Comparison of ENCODE assay signal across 16 cellular contexts in the genomic region with DNA sequence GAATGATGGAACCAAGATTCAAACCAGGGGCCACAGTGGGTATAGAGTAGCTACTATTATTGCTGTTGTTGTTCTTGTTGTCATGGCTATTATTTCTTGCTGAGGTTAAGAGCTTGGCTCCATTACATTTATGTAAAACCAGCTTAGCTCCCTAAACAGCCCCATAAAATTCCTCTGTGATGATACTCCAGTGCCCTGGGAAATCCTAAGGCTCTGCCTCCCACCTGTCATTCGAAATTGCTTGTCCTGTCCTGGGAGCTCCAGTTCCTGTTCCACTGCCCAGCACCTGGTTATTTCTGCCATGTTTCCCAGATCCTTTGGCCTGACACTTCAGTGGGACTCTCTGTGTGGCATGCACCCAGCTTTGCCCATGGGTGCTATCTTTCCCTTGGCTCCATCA. TPM values are rescaled to one million over a fixed set of nuclear protein-coding genes. Genes with fewer than 3 reads are reported as not detected.
DNase-seq lines count a peak whose midpoint lies in the region; ATAC-seq and TF ChIP-seq lines count a peak whose summit lies in the region.
"Had no signal": no experiment of that assay in that cellular context is flagged by ENCODE, and none has a peak within 500 bp of the region (broad histone marks: within the 10 kb centered on the region; RNA-seq: fewer than 3 reads in every experiment).

No MANE protein-coding gene starts in this region.

- H2AFZ ChIP-seq in IMR-90 (replicated peaks; ENCODE audit: low read length, poor library complexity) = peak overlapping the region; percentile 28

- H2BK15ac ChIP-seq in IMR-90 (ENCODE audit: low read depth, low read length) = no peak overlapping the region

- peaks cover 11% of the 10 kb centered on the region for H3K4me1 Mint-ChIP-seq in nephron progenitor cell

- H4K20me1 ChIP-seq in IMR-90 (ENCODE audit: insufficient read depth, low read length) = no peaks in the 10 kb centered on the region

- H3K4me3 ChIP-seq in IMR-90 (ENCODE audit: insufficient read depth, low read depth, low read length) (no peak overlapping the region), SJCRH30 (no peak overlapping the region)

- H3K27ac ChIP-seq in IMR-90 (ENCODE audit: insufficient read depth, low read length) (no peak overlapping the region), SJCRH30 (no peak overlapping the region)
- H3K27ac ChIP-seq: KMS-11 had no signal

- BruUV-seq in IMR-90 (replicated peaks; lab: Mats Ljungman, UMichigan) = no TSS peak

- ATAC-seq in IMR-90 (ENCODE audit: low read depth) = no peak
- no peak for ATAC-seq in GM18873 (IDR thresholded peaks at IDR 0.05; ENCODE audit: low FRiP score, unreplicated experiment)
- ATAC-seq: CD8-positive, alpha-beta T cell; HepG2 had no signal

- DNase-seq in IMR-90 (no peak), SJCRH30 (peak; percentile 57 to 74), nephron progenitor cell (no peak), Kasumi-1 (lab: John Stamatoyannopoulos, UW) (no peak), AG08396 (ENCODE audit: low spot score) (no peak)
- DNase-seq: ACHN; AML-193; Calu3; CD8-positive, alpha-beta T cell; DMS79 treated with DMSO at 0.1 percent for 48 hours; GF-D8; GOT3; H9 had no signal

- no peak overlapping the region for H3K4me2 ChIP-seq in IMR-90 (ENCODE audit: low read depth, low read length)
- H3K4me2 ChIP-seq: KMS-11 had no signal

- no peak overlapping the region for H3K56ac ChIP-seq in IMR-90 (ENCODE audit: extremely low read depth, insufficient read depth, low read length)

- H3K27me3 Mint-ChIP-seq in nephron progenitor cell (ENCODE audit: low read depth, poor library complexity) = peaks cover 15% of the 10 kb centered on the region

- no peak overlapping the region for H4K5ac ChIP-seq in IMR-90 (ENCODE audit: low read depth, low read length)

- H3K4me1 ChIP-seq in IMR-90 (ENCODE audit: control insufficient read depth, insufficient read depth, low read length) (no peaks in the 10 kb centered on the region), SJCRH30 (0 out of 2 replicates have a peak, but pooled peaks cover 7% of the 10 kb centered on the region)

- no peak overlapping the region for H3K4me3 Mint-ChIP-seq in nephron progenitor cell
- H3K4me3 Mint-ChIP-seq: CD8-positive, alpha-beta T cell; H9 had no signal

- H2BK120ac ChIP-seq in IMR-90 (ENCODE audit: low read depth, low read length) = no peak overlapping the region

- no peak overlapping the region for H2BK20ac ChIP-seq in IMR-90 (ENCODE audit: low read depth, low read length)

- TF ChIP-seq CTCF in IMR-90 (conservative IDR thresholded peaks at IDR 0.05; ENCODE audit: low read depth, low read length) (no peak), nephron progenitor cell (IDR thresholded peaks at IDR 0.05) (no peak)

- H3K36me3 ChIP-seq in IMR-90 (ENCODE audit: control insufficient read depth, insufficient read depth, low read length) (no peaks in the 10 kb centered on the region), SJCRH30 (no peaks in the 10 kb centered on the region)

- no peaks in the 10 kb centered on the region for H3K9me3 ChIP-seq in IMR-90 (ENCODE audit: control insufficient read depth, insufficient read depth, low read length)
- H3K9me3 ChIP-seq in SJCRH30 (replicated peaks) = no peaks in the 10 kb centered on the region

- H3K79me1 ChIP-seq in IMR-90 (ENCODE audit: low read depth in 1 of 2, low read length in 2 of 2) = no peaks in the 10 kb centered on the region

- no peak overlapping the region for H4K91ac ChIP-seq in IMR-90 (ENCODE audit: insufficient read depth, low read depth, low read length)

- H2AK5ac ChIP-seq in IMR-90 (ENCODE audit: low read depth, low read length) = no peak overlapping the region

- TF ChIP-seq RAD21 in IMR-90 (IDR thresholded peaks at IDR 0.05; ENCODE audit: low read length) = no peak

- no CpG with 5 or more reads among the region's 1 CpG for WGBS in IMR-90 (ENCODE audit: extremely low coverage in 2 of 2, insufficient read length in 1 of 2), 2 experiments

- no peak overlapping the region for H2BK5ac ChIP-seq in IMR-90 (ENCODE audit: low read depth, low read length, poor library complexity, severe bottlenecking)

- no peak overlapping the region for H4K8ac ChIP-seq in IMR-90 (ENCODE audit: low read depth in 2 of 2, low read length in 2 of 2)

- no peaks in the 10 kb centered on the region for H3K36me3 Mint-ChIP-seq in nephron progenitor cell (ENCODE audit: low read depth)
- H3K36me3 Mint-ChIP-seq: CD8-positive, alpha-beta T cell had no signal

- intact Hi-C loops in IMR-90 (cut with micrococcal nuclease) = no loop called here

- H3K9me1 ChIP-seq in IMR-90 (ENCODE audit: insufficient read depth, low read length) = no peaks in the 10 kb centered on the region

- no peaks in the 10 kb centered on the region for H3K9me3 Mint-ChIP-seq in nephron progenitor cell
- H3K9me3 Mint-ChIP-seq: CD8-positive, alpha-beta T cell; H9 had no signal

- POLR2A ChIA-PET in IMR-90 (lab: Charles Lee; ENCODE audit: unreplicated experiment) = no interaction called here

- H3K4ac ChIP-seq in IMR-90 (ENCODE audit: low read depth, low read length) = no peak overlapping the region

- H3K18ac ChIP-seq in IMR-90 (ENCODE audit: low read depth, low read length) = no peak overlapping the region

- H3K27me3 ChIP-seq in IMR-90 (ENCODE audit: control insufficient read depth, insufficient read depth, low read length) (peaks cover 19% of the 10 kb centered on the region), SJCRH30 (no peaks in the 10 kb centered on the region)

- H3K9ac ChIP-seq in IMR-90 (ENCODE audit: low read depth, low read length) = no peak overlapping the region
- H3K9ac ChIP-seq: KMS-11 had no signal

- TF ChIP-seq POLR2A in IMR-90 (IDR thresholded peaks at IDR 0.05; ENCODE audit: low read depth, low read length) = no peak

- H2AK9ac ChIP-seq in IMR-90 (replicated peaks; ENCODE audit: low read depth, low read length, poor library complexity) = no peak overlapping the region

- H3K27ac Mint-ChIP-seq in nephron progenitor cell = peak overlapping the region; percentile 52
- H3K27ac Mint-ChIP-seq: CD8-positive, alpha-beta T cell; H9 had no signal

- CTCF ChIA-PET in IMR-90 (lab: Yijun Ruan, JAX) = interaction anchor here (0.6 to 0.7 kb wide), 2 partner anchors 11 to 40 kb away, joined by 3 to 4 read pairs; no protein-coding TSS in a partner anchor

- no peak overlapping the region for H3K23ac ChIP-seq in IMR-90 (ENCODE audit: low read depth, low read length)

- dilution Hi-C loops in IMR-90 (cut with HindIII; ENCODE audit: low sequenced_read_pairs, unreplicated experiment) = no loop called here

- in situ Hi-C loops in IMR-90 (cut with MboI; ENCODE audit: low sequenced_read_pairs) = no loop called here

- H3K14ac ChIP-seq in IMR-90 (replicated peaks; ENCODE audit: low read depth, low read length) = no peak overlapping the region

TF ChIP-seq in IMR-90, 13 proteins besides CTCF, POLR2A, EP300 and RAD21:
- TF ChIP-seq BHLHE40 (IDR thresholded peaks at IDR 0.05; ENCODE audit: low read depth, low read length) (no peak), RCOR1 (IDR thresholded peaks at IDR 0.05; ENCODE audit: insufficient replicate concordance, low read length) (no peak), MAFK (IDR thresholded peaks at IDR 0.05; ENCODE audit: low read depth, low read length) (no peak), RFX5 (IDR thresholded peaks at IDR 0.05; ENCODE audit: low read depth, low read length) (no peak), NFE2L2 (IDR thresholded peaks at IDR 0.05; ENCODE audit: low read depth, low read length) (no peak), ELK1 (IDR thresholded peaks at IDR 0.05; ENCODE audit: borderline replicate concordance, low read depth, low read length) (no peak), CHD1 (IDR thresholded peaks at IDR 0.05; ENCODE audit: low read depth, low read length) (no peak), MAZ (IDR thresholded peaks at IDR 0.05; ENCODE audit: borderline replicate concordance, low read depth, low read length) (no peak), MXI1 (IDR thresholded peaks at IDR 0.05; ENCODE audit: borderline replicate concordance, low read depth, low read length) (no peak), CEBPB (IDR thresholded peaks at IDR 0.05; ENCODE audit: low read depth, low read length) (no peak), SMC3 (IDR thresholded peaks at IDR 0.05; ENCODE audit: low read depth, low read length) (no peak), FOS (IDR thresholded peaks at IDR 0.05; ENCODE audit: low read depth, low read length) (no peak)
- TF ChIP-seq, protein P1, sequence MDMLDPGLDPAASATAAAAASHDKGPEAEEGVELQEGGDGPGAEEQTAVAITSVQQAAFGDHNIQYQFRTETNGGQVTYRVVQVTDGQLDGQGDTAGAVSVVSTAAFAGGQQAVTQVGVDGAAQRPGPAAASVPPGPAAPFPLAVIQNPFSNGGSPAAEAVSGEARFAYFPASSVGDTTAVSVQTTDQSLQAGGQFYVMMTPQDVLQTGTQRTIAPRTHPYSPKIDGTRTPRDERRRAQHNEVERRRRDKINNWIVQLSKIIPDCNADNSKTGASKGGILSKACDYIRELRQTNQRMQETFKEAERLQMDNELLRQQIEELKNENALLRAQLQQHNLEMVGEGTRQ (IDR thresholded peaks at IDR 0.05; ENCODE audit: low read depth, low read length) = no peak
TF ChIP-seq in IMR-90: peak in this region for 0.

RNA-seq across cellular contexts. Expression of gene NCOA1, which starts 27.8 kb away (rescaled TPM):
- total RNA-seq in IMR-90 (2012; rRNA removed) = 11.3 and 13.1 TPM in 2 replicates
- 6.7 and 6.9 TPM in 2 replicates for polyA plus RNA-seq in IMR-90 (2012; rRNA removed)
- polyA plus RNA-seq in IMR-90 (2012; cell fraction: cytosol; rRNA removed) = 2.2 and 2.7 TPM in 2 replicates
- 3.8 and 13.9 TPM in 2 replicates for polyA plus RNA-seq in IMR-90 (2012; cell fraction: nucleus; rRNA removed; ENCODE audit: low replicate concordance)
- 113 and 121 TPM in 2 replicates for total RNA-seq in SJCRH30 (2014; rRNA removed; shearing (Covaris generic))

Comparison
In these comparisons a context has a peak if more than half of its experiments do, and no peak if none do; other contexts are left out.
1. DNase-seq: peak in SJCRH30 (2 of 2); none in IMR-90 (single experiment), nephron progenitor cell (single experiment), Kasumi-1 (0 of 2) and AG08396 (single experiment).